Comparison of ENCODE assay signal across 9 cellular contexts in the genomic region with DNA sequence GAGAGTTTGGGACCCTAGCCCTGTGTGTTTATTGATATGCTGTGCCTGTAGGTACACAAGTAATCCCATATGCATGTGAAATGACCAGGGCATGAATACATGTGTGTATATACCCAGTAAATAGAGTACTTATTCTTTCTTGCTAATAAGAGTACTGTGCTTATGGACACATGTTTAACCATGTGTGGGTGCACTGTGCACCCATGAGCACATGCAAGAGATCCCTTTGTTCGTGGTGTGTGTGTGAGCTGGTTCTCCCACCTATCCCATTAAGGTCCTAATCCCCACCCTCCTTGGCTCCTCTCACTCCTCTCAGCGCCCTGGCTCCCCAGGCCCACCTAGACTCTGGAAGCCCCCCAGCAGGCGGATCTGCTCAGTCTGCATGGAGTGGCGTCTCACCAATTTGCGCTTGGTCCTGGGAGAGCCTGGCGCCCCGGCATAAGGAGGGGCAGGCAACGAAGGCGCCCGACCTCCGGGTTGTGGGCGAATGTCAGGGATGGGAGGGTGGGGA. TPM values are rescaled to one million over a fixed set of nuclear protein-coding genes. Genes with fewer than 3 reads are reported as not detected.
DNase-seq lines count a peak whose midpoint lies in the region; ATAC-seq and TF ChIP-seq lines count a peak whose summit lies in the region.
"Had no signal": no experiment of that assay in that cellular context is flagged by ENCODE, and none has a peak within 500 bp of the region (broad histone marks: within the 10 kb centered on the region; RNA-seq: fewer than 3 reads in every experiment).

No MANE protein-coding gene starts in this region.

- H3K4me3 ChIP-seq in WI38 (ENCODE audit: low read depth, low read length) (peak overlapping the region; percentile 67), foreskin fibroblast (ENCODE audit: low read depth in 1 of 2, low read length in 2 of 2) (peak overlapping the region; percentile 63 to 73), sigmoid colon (peak overlapping the region; percentile 43 to 63 (median 60))

- peak overlapping the region; percentile 95 to 100 (median 96) for H3K27ac ChIP-seq in sigmoid colon

- no peaks in the 10 kb centered on the region for H3K9me3 ChIP-seq in sigmoid colon

- 7 to 17% methylated on average over 12 of the region's 12 CpGs for WGBS in sigmoid colon, 2 donors

- no peak for ATAC-seq in HG03460 (IDR thresholded peaks at IDR 0.05; ENCODE audit: unreplicated experiment)
- ATAC-seq: HCT116 had no signal

- no peaks in the 10 kb centered on the region for H3K36me3 ChIP-seq in sigmoid colon

- no peak for TF ChIP-seq POLR2A in sigmoid colon (IDR thresholded peaks at IDR 0.05)

- TF ChIP-seq CTCF in GM20000 (IDR thresholded peaks at IDR 0.05; ENCODE audit: extremely low read depth, missing control alignments) (no peak), WI38 (IDR thresholded peaks at IDR 0.05; ENCODE audit: low read depth, low read length) (no peak), foreskin fibroblast (IDR thresholded peaks at IDR 0.05; ENCODE audit: low read depth, low read length) (no peak), sigmoid colon (IDR thresholded peaks at IDR 0.05) (no peak)

- intact Hi-C loops in sigmoid colon (cut with DNase I), result loop anchor here (2.0 to 5.0 kb wide), 3 partner anchors 33 to 103 kb away; partner anchors contain the start of genes PIAS3, RBM8A and TXNIP

- no peak for TF ChIP-seq EP300 in sigmoid colon (IDR thresholded peaks at IDR 0.05)

- peak; percentile 19 for DNase-seq in GM20000 (ENCODE audit: low spot score)
- no peak for DNase-seq in foreskin fibroblast
- no peak for DNase-seq in sigmoid colon
- no peak for DNase-seq in T1000 (lab: John Stamatoyannopoulos, UW)
- no peak for DNase-seq in iPS-NIHi11 (ENCODE audit: low spot score)
- no peak for DNase-seq in occipital lobe (lab: John Stamatoyannopoulos, UW)

- no peaks in the 10 kb centered on the region for H3K27me3 ChIP-seq in sigmoid colon

- H3K4me1 ChIP-seq in sigmoid colon, result peaks cover 0 to 79% (median 63%) of the 10 kb centered on the region in 4 donors

RNA-seq across cellular contexts. Expression of gene LIX1L, which starts 2.2 kb away (rescaled TPM):
- 10 to 100 TPM; 26.9 to 42.5 (median 36.0) TPM for total RNA-seq in sigmoid colon
- 1 to 10 TPM; 1.4 to 8.7 (median 3.0) TPM for polyA plus RNA-seq in sigmoid colon
- 22.1 TPM for total RNA-seq in occipital lobe

RNA-seq across cellular contexts. Expression of gene ANKRD34A, which starts 4.4 kb away (rescaled TPM):
- total RNA-seq in sigmoid colon (1 to 10 TPM in 2 of 4 donors, under 1 TPM in 2; 0.33 to 1.9 (median 1.0) TPM), occipital lobe (2.2 TPM)
- under 1 TPM in 1 of 3 donors, not detected in 2; 0.41 TPM for polyA plus RNA-seq in sigmoid colon

RNA-seq across cellular contexts. Expression of gene POLR3GL, which starts 4.5 kb away (rescaled TPM):
- 10 to 100 TPM; 23.1 to 32.8 (median 27.4) TPM for total RNA-seq in sigmoid colon
- polyA plus RNA-seq in sigmoid colon, result 10 to 100 TPM; 35.9 to 47.4 (median 40.9) TPM
- 16.2 TPM for total RNA-seq in occipital lobe

RNA-seq across cellular contexts. Expression of gene RBM8A, which starts 32.7 kb away (rescaled TPM):
- total RNA-seq in sigmoid colon, result 100 to 1,000 TPM in 1 of 4 donors, 10 to 100 TPM in 3; 77.8 to 102 (median 96.8) TPM
- polyA plus RNA-seq in sigmoid colon, result 100 to 1,000 TPM in 2 of 3 donors, 10 to 100 TPM in 1; 87.1 to 138 (median 101) TPM
- total RNA-seq in occipital lobe, result 81.6 TPM

RNA-seq across cellular contexts. Expression of gene TXNIP, which starts 36.4 kb away (rescaled TPM):
- 1,000 to 10,000 TPM; 1,623 to 4,609 (median 1,842) TPM for total RNA-seq in sigmoid colon
- polyA plus RNA-seq in sigmoid colon, result 100 to 1,000 TPM; 326 to 783 (median 548) TPM
- total RNA-seq in occipital lobe, result 317 TPM
